In the genomic region with DNA sequence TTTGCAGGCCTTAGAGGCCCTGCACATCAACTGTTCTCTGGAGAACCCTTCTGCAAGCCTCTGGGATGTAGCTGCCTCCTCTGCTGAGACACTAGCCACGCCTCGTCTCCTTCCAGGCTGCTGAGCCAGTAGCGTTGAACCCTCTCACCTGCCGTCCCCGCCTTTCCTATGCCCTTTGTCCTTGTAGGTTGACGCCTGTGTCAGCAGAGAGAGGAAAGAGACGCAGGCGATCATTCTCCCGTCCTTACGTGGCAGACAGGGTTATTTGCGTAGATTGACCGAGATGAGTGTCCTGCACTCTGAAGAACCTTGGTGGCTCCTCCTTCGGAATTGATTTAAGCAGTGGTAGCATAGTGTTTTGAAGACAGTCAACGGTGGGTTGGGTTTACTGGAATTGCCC, we compare ENCODE assay signal across 30 cellular contexts.
"Had no signal": no experiment of that assay in that cellular context is flagged by ENCODE, and none has a peak within 500 bp of the region (broad histone marks: within the 10 kb centered on the region; RNA-seq: fewer than 3 reads in every experiment).

No MANE protein-coding gene starts in this region.

- FAIRE-seq: astrocyte, bronchial epithelial cell had no signal

- H3K27ac Mint-ChIP-seq: activated B cell treated with CpG ODN at 0.5 μM for 24 hours; activated CD8-positive, alpha-beta T cell treated with anti-CD3 and anti-CD28 coated beads for 36 hours; activated naive CD8-positive, alpha-beta T cell; activated T-helper 17 cell treated with anti-CD3 and anti-CD28 coated beads, Interleukin-2, amount 50 U/mL, for 72 hours had no signal

- H3K36me3 ChIP-seq: brain microvascular endothelial cell, esophagus muscularis mucosa, gastrocnemius medialis, heart left ventricle had no signal

- H3K9me3 ChIP-seq: esophagus muscularis mucosa, gastrocnemius medialis, heart left ventricle had no signal

- H3K9me3 Mint-ChIP-seq: central memory CD8-positive, alpha-beta T cell had no signal

- H3K4me1 ChIP-seq: esophagus muscularis mucosa, foreskin keratinocyte, gastrocnemius medialis, heart left ventricle had no signal

- H3K4me3 Mint-ChIP-seq: activated B cell treated with CpG ODN at 0.5 μM for 24 hours; activated CD8-positive, alpha-beta T cell treated with anti-CD3 and anti-CD28 coated beads for 36 hours; activated naive CD8-positive, alpha-beta T cell; activated T-cell treated with anti-CD3 and anti-CD28 coated beads, Interleukin-2, amount 50 U/mL, for 4 hours; activated T-helper 17 cell treated with anti-CD3 and anti-CD28 coated beads, Interleukin-2, amount 50 U/mL, for 72 hours; central memory CD8-positive, alpha-beta T cell had no signal

- H3K27ac ChIP-seq: brain microvascular endothelial cell, esophagus muscularis mucosa, foreskin keratinocyte, gastrocnemius medialis, heart left ventricle, VCaP had no signal

- DNase-seq: activated B cell treated with CpG ODN at 0.5 μM for 24 hours; activated CD4-positive, alpha-beta T cell treated with anti-CD3 and anti-CD28 coated beads for 48 hours; activated CD4-positive, alpha-beta T cell treated with anti-CD3 and anti-CD28 coated beads, Interleukin-2, amount 50 U/mL, for 1 hour; activated CD4-positive, alpha-beta T cell treated with anti-CD3 and anti-CD28 coated beads, Interleukin-2, amount 50 U/mL, for 48 hours; activated CD8-positive, alpha-beta memory T cell treated with anti-CD3 and anti-CD28 coated beads for 24 hours; activated CD8-positive, alpha-beta T cell treated with anti-CD3 and anti-CD28 coated beads for 36 hours; activated effector memory CD4-positive, alpha-beta T cell treated with Interleukin-2 at 50 U/mL for 16 hours; activated gamma-delta T cell treated with Interleukin-2 at 50 U/mL for 16 hours; activated naive CD4-positive, alpha-beta T cell treated with anti-CD3 and anti-CD28 coated beads, Interleukin-2, amount 50 U/mL, for 16 hours; activated naive CD4-positive, alpha-beta T cell treated with Interleukin-2 at 50 U/mL for 16 hours; activated T-cell treated with anti-CD3 and anti-CD28 coated beads, Interleukin-2, amount 50 U/mL, for 4 hours; amniotic stem cell; anterior cingulate cortex; brain microvascular endothelial cell; cortex of kidney; dermis blood vessel endothelial cell; effector CD4-positive, alpha-beta T cell; foreskin keratinocyte; gastrocnemius medialis; glutamatergic neuron; heart left ventricle; T-helper 2 cell had no signal

- H3K4me3 ChIP-seq: esophagus muscularis mucosa, gastrocnemius medialis, heart left ventricle had no signal

- ATAC-seq: activated CD4-positive, CD25-positive, alpha-beta regulatory T cell treated with anti-CD3 and anti-CD28 coated beads, Interleukin-2, amount 50 U/mL, for 24 hours; activated CD8-positive, alpha-beta T cell treated with anti-CD3 and anti-CD28 coated beads for 36 hours; activated T-cell treated with anti-CD3 and anti-CD28 coated beads, Interleukin-2, amount 50 U/mL, for 4 hours; activated T-helper 17 cell treated with anti-CD3 and anti-CD28 coated beads, Interleukin-2, amount 50 U/mL, for 72 hours; foreskin keratinocyte; gastrocnemius medialis; heart left ventricle had no signal

- H3K27me3 ChIP-seq: brain microvascular endothelial cell, foreskin keratinocyte, gastrocnemius medialis, heart left ventricle had no signal

- H3K4me1 Mint-ChIP-seq: activated B cell treated with CpG ODN at 0.5 μM for 24 hours; activated T-helper 17 cell treated with anti-CD3 and anti-CD28 coated beads, Interleukin-2, amount 50 U/mL, for 72 hours; central memory CD8-positive, alpha-beta T cell had no signal
